Comparison of ENCODE assay signal across 27 cellular contexts in genomic region chr9:100813871-100814270, GRCh38.
"Had no signal": no experiment of that assay in that cellular context is flagged by ENCODE, and none has a peak within 500 bp of the region (broad histone marks: within the 10 kb centered on the region; RNA-seq: fewer than 3 reads in every experiment).

No MANE protein-coding gene starts in this region.

- DNase-seq: heart left ventricle; hypothalamus; immature natural killer cell; left ventricle myocardium inferior; mesendoderm; naive B cell; natural killer cell; nephron progenitor cell; ovary; retina; right cardiac atrium; stimulated activated CD4-positive, alpha-beta T cell treated with anti-CD3 and anti-CD28 coated beads, Interleukin-12 subunit alpha, Interleukin-12 subunit beta, amount 100 ng/mL, for 4 hours; stimulated activated CD4-positive, alpha-beta T cell treated with anti-CD3 and anti-CD28 coated beads, Interleukin-15, amount 100 ng/mL, for 24 hours; stimulated activated CD4-positive, alpha-beta T cell treated with anti-CD3 and anti-CD28 coated beads, Interleukin-2, amount 100 ng/mL, for 24 hours; stimulated activated CD4-positive, alpha-beta T cell treated with anti-CD3 and anti-CD28 coated beads, Interleukin-4, amount 100 ng/mL, for 1 hour; stimulated activated naive CD4-positive, alpha-beta T cell; stomach; testis; thyroid gland; transverse colon had no signal

- H3K27ac ChIP-seq: heart left ventricle, left ventricle myocardium inferior, neural progenitor cell, ovary, prostate gland, skin epidermis, stomach, testis, thyroid gland, transverse colon, vagina had no signal

- H3K4me3 Mint-ChIP-seq: immature natural killer cell, mesothelial cell of epicardium, naive B cell, natural killer cell, nephron progenitor cell, neural progenitor cell had no signal

- H3K27me3 ChIP-seq: neural progenitor cell, ovary, stomach, testis, thyroid gland, transverse colon, vagina had no signal

- ATAC-seq: heart left ventricle, natural killer cell, right cardiac atrium, sciatic nerve had no signal

- H3K36me3 Mint-ChIP-seq: immature natural killer cell, mesothelial cell of epicardium, naive B cell, natural killer cell had no signal

- H3K4me1 Mint-ChIP-seq: immature natural killer cell, mesothelial cell of epicardium, naive B cell, natural killer cell, nephron progenitor cell had no signal

- H3K4me2 ChIP-seq: neural progenitor cell had no signal

- H3K4me3 ChIP-seq: heart left ventricle, left ventricle myocardium inferior, lung, neural progenitor cell, ovary, prostate gland, skin epidermis, stomach, testis, thyroid gland, transverse colon, vagina had no signal

- H3K27ac Mint-ChIP-seq: immature natural killer cell, mesothelial cell of epicardium, naive B cell, natural killer cell, nephron progenitor cell, neural progenitor cell had no signal

- H2AFZ ChIP-seq: neural progenitor cell had no signal

- H3K9me3 ChIP-seq: left ventricle myocardium inferior, ovary, prostate gland, testis, thyroid gland, transverse colon, vagina had no signal

- H3K36me3 ChIP-seq: heart left ventricle, left ventricle myocardium inferior, ovary, prostate gland, stomach, thyroid gland, transverse colon, vagina had no signal

- H3K9ac ChIP-seq: neural progenitor cell had no signal

- H3K4me1 ChIP-seq: heart left ventricle, left ventricle myocardium inferior, neural progenitor cell, prostate gland, stomach, testis, thyroid gland, transverse colon, vagina had no signal
